26 cellular contexts compared by ENCODE assay signal in genomic region chr9:38442473-38443096, GRCh38. TPM values are rescaled to one million over a fixed set of nuclear protein-coding genes. Genes with fewer than 3 reads are reported as not detected.
"Had no signal": no experiment of that assay in that cellular context is flagged by ENCODE, and none has a peak within 500 bp of the region (broad histone marks: within the 10 kb centered on the region; RNA-seq: fewer than 3 reads in every experiment).

No MANE protein-coding gene starts in this region.

- H3K36me3 ChIP-seq: breast epithelium, heart left ventricle, sigmoid colon had no signal

- H3K27ac Mint-ChIP-seq: activated CD4-positive, alpha-beta memory T cell treated with anti-CD3 and anti-CD28 coated beads, Interleukin-2, amount 10 ng/mL, durations not matched to agents 7 days and 5 days; activated CD4-positive, alpha-beta T cell treated with anti-CD3 and anti-CD28 coated beads, Interleukin-2, amount 10 ng/mL, durations not matched to agents 24 days and 14 days; activated naive CD4-positive, alpha-beta T cell treated with anti-CD3 and anti-CD28 coated beads for 36 hours; activated naive CD8-positive, alpha-beta T cell treated with anti-CD3 and anti-CD28 coated beads, Interleukin-2, amount 10 ng/mL, durations not matched to agents 7 days and 5 days; activated T-cell treated with anti-CD3 and anti-CD28 coated beads, Interleukin-2, amount 50 U/mL, for 72 hours; mesothelial cell of epicardium; nephron; T-helper 2 cell treated with Interferon-gamma antibody and Interleukin-4, amounts not matched to agents 5 μg/mL and 100 μg/mL, for 36 hours had no signal

- H3K4me3 Mint-ChIP-seq: activated CD4-positive, alpha-beta memory T cell treated with anti-CD3 and anti-CD28 coated beads, Interleukin-2, amount 10 ng/mL, durations not matched to agents 7 days and 5 days; activated CD4-positive, alpha-beta T cell treated with anti-CD3 and anti-CD28 coated beads, Interleukin-2, amount 10 ng/mL, durations not matched to agents 24 days and 14 days; activated naive CD4-positive, alpha-beta T cell treated with anti-CD3 and anti-CD28 coated beads for 36 hours; activated naive CD8-positive, alpha-beta T cell treated with anti-CD3 and anti-CD28 coated beads, Interleukin-2, amount 10 ng/mL, durations not matched to agents 7 days and 5 days; activated T-cell treated with anti-CD3 and anti-CD28 coated beads, Interleukin-2, amount 50 U/mL, for 72 hours; mesothelial cell of epicardium; nephron; T-helper 2 cell treated with Interferon-gamma antibody and Interleukin-4, amounts not matched to agents 5 μg/mL and 100 μg/mL, for 36 hours had no signal

- H3K4me3 ChIP-seq: breast epithelium, coronary artery, heart left ventricle, lung, sigmoid colon, smooth muscle cell, testis had no signal

- ATAC-seq: activated CD4-positive, CD25-positive, alpha-beta regulatory T cell treated with anti-CD3 and anti-CD28 coated beads, Interleukin-2, amount 50 U/mL, for 24 hours; activated T-cell treated with anti-CD3 and anti-CD28 coated beads, Interleukin-2, amount 50 U/mL, for 72 hours; heart left ventricle had no signal

- H3K27me3 ChIP-seq: breast epithelium, sigmoid colon, testis had no signal

- H3K4me1 ChIP-seq: breast epithelium, heart left ventricle, sigmoid colon, testis had no signal

- H3K27ac ChIP-seq: breast epithelium, coronary artery, heart left ventricle, sigmoid colon, testis, VCaP had no signal

- H3K4me1 Mint-ChIP-seq: activated CD4-positive, alpha-beta memory T cell treated with anti-CD3 and anti-CD28 coated beads, Interleukin-2, amount 10 ng/mL, durations not matched to agents 7 days and 5 days; activated CD4-positive, alpha-beta T cell treated with anti-CD3 and anti-CD28 coated beads, Interleukin-2, amount 10 ng/mL, durations not matched to agents 24 days and 14 days; activated naive CD8-positive, alpha-beta T cell treated with anti-CD3 and anti-CD28 coated beads, Interleukin-2, amount 10 ng/mL, durations not matched to agents 7 days and 5 days; nephron had no signal

- DNase-seq: activated CD4-positive, alpha-beta memory T cell treated with anti-CD3 and anti-CD28 coated beads, Interleukin-2, amount 10 ng/mL, durations not matched to agents 7 days and 5 days; activated CD4-positive, alpha-beta T cell treated with anti-CD3 and anti-CD28 coated beads, Interleukin-2, amount 10 ng/mL, durations not matched to agents 24 days and 14 days; activated effector memory CD4-positive, alpha-beta T cell treated with Interleukin-2 at 50 U/mL for 16 hours; activated naive CD4-positive, alpha-beta T cell treated with anti-CD3 and anti-CD28 coated beads for 36 hours; activated naive CD8-positive, alpha-beta T cell treated with anti-CD3 and anti-CD28 coated beads, Interleukin-2, amount 10 ng/mL, durations not matched to agents 7 days and 5 days; activated T-cell treated with anti-CD3 and anti-CD28 coated beads, Interleukin-2, amount 50 U/mL, for 72 hours; amniotic stem cell; heart left ventricle; kidney; nucleus accumbens; posterior cingulate gyrus; retina; sigmoid colon; stimulated activated CD4-positive, alpha-beta T cell treated with anti-CD3 and anti-CD28 coated beads, Interleukin-15, amount 100 ng/mL, for 24 hours; stimulated activated naive CD4-positive, alpha-beta T cell; testis had no signal

- H3K36me3 Mint-ChIP-seq: activated naive CD8-positive, alpha-beta T cell treated with anti-CD3 and anti-CD28 coated beads, Interleukin-2, amount 10 ng/mL, durations not matched to agents 7 days and 5 days; mesothelial cell of epicardium had no signal

- H3K9me3 Mint-ChIP-seq: activated CD4-positive, alpha-beta memory T cell treated with anti-CD3 and anti-CD28 coated beads, Interleukin-2, amount 10 ng/mL, durations not matched to agents 7 days and 5 days; activated CD4-positive, alpha-beta T cell treated with anti-CD3 and anti-CD28 coated beads, Interleukin-2, amount 10 ng/mL, durations not matched to agents 24 days and 14 days; activated naive CD4-positive, alpha-beta T cell treated with anti-CD3 and anti-CD28 coated beads for 36 hours; activated naive CD8-positive, alpha-beta T cell treated with anti-CD3 and anti-CD28 coated beads, Interleukin-2, amount 10 ng/mL, durations not matched to agents 7 days and 5 days; activated T-cell treated with anti-CD3 and anti-CD28 coated beads, Interleukin-2, amount 50 U/mL, for 72 hours; nephron; T-helper 2 cell treated with Interferon-gamma antibody and Interleukin-4, amounts not matched to agents 5 μg/mL and 100 μg/mL, for 36 hours had no signal

- H3K9me3 ChIP-seq: breast epithelium, heart left ventricle, sigmoid colon, testis had no signal

RNA-seq across cellular contexts. Expression of gene IGFBPL1, which starts 18.3 kb away (rescaled TPM):
- total RNA-seq: activated CD4-positive, alpha-beta T cell treated with anti-CD3 and anti-CD28 coated beads, Interleukin-2, amount 10 ng/mL, durations not matched to agents 24 days and 14 days; activated naive CD8-positive, alpha-beta T cell treated with anti-CD3 and anti-CD28 coated beads, Interleukin-2, amount 10 ng/mL, durations not matched to agents 7 days and 5 days; activated T-cell treated with anti-CD3 and anti-CD28 coated beads, Interleukin-2, amount 50 U/mL, for 72 hours; breast epithelium; fibroblast of villous mesenchyme had no signal
